In genomic region chr5:149309354-149309753, GRCh38 we compare ENCODE assay signal across 22 cellular contexts.
"Had no signal": no experiment of that assay in that cellular context is flagged by ENCODE, and none has a peak within 500 bp of the region (broad histone marks: within the 10 kb centered on the region; RNA-seq: fewer than 3 reads in every experiment).

No MANE protein-coding gene starts in this region.

- H3K9me3 ChIP-seq: neutrophil, right lobe of liver, thyroid gland had no signal

- FAIRE-seq: endometrium, frontal cortex, kidney, urothelium cell line had no signal

- H3K27me3 ChIP-seq: hepatocyte, neutrophil, right lobe of liver, thyroid gland had no signal

- H3K27ac ChIP-seq: coronary artery, hepatocyte, neutrophil, parathyroid adenoma, right lobe of liver, thyroid gland had no signal

- H3K4me3 ChIP-seq: coronary artery, hepatocyte, lung, right lobe of liver, smooth muscle cell, thyroid gland had no signal

- ATAC-seq: effector memory CD8-positive, alpha-beta T cell; left lobe of liver; right lobe of liver; stimulated activated naive CD8-positive, alpha-beta T cell treated with anti-CD3 and anti-CD28 coated beads, Interleukin-15, amount 100 ng/mL, for 72 hours had no signal

- H3K4me1 ChIP-seq: parathyroid adenoma, right lobe of liver, thyroid gland had no signal

- H3K79me2 ChIP-seq: hepatocyte, parathyroid adenoma had no signal

- H3K9ac ChIP-seq: parathyroid adenoma had no signal

- H3K4me2 ChIP-seq: hepatocyte, smooth muscle cell had no signal

- DNase-seq: effector memory CD8-positive, alpha-beta T cell; kidney; naive B cell; right lobe of liver; stimulated activated CD4-positive, alpha-beta T cell treated with anti-CD3 and anti-CD28 coated beads, Interleukin-12 subunit alpha, Interleukin-12 subunit beta, amount 100 ng/mL, for 4 hours; stimulated activated CD4-positive, alpha-beta T cell treated with anti-CD3 and anti-CD28 coated beads, Interleukin-1b, Interleukin-23, amount 100 ng/mL, for 48 hours; stimulated activated CD4-positive, alpha-beta T cell treated with anti-CD3 and anti-CD28 coated beads, Interleukin-4, amount 100 ng/mL, for 1 hour; stimulated activated CD8-positive, alpha-beta memory T cell treated with anti-CD3 and anti-CD28 coated beads, Interleukin-4, amount 100 ng/mL, for 48 hours; stimulated activated naive CD4-positive, alpha-beta T cell; stimulated activated naive CD8-positive, alpha-beta T cell treated with anti-CD3 and anti-CD28 coated beads, Interleukin-15, amount 100 ng/mL, for 72 hours; thyroid gland; trophoblast cell had no signal

- H3K36me3 ChIP-seq: neutrophil, right lobe of liver, thyroid gland had no signal

- H2AFZ ChIP-seq: hepatocyte, parathyroid adenoma had no signal
